Comparison of ENCODE assay signal across 11 cellular contexts in the genomic region with DNA sequence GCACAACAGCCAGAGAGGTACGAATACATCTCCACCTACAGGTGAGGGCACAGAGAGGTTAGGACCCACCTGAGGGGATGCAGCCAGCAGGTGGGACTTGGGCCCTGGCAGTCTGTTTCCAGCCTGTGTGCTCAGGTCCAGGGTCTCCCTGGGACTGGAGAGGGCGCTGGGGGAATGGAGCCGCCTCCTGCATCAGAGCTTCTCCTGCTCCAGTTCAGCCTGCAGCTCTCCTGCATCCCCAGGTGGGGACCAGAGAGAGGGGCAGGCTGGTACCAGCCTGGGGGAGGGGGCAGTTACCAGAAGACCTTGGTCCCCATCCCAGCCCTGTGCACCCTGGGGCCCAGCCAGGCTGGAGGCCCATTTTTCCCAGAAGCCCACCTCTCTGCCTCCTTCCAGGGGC.
DNase-seq lines count a peak whose midpoint lies in the region; ATAC-seq and TF ChIP-seq lines count a peak whose summit lies in the region.
"Had no signal": no experiment of that assay in that cellular context is flagged by ENCODE, and none has a peak within 500 bp of the region (broad histone marks: within the 10 kb centered on the region; RNA-seq: fewer than 3 reads in every experiment).

No MANE protein-coding gene starts in this region.

- H3K4me1 ChIP-seq in BLaER1, result peaks cover 100% of the 10 kb centered on the region

- H3K27me3 Mint-ChIP-seq in WTC11 (ENCODE audit: low read depth) (no peaks in the 10 kb centered on the region), T-helper 17 cell (no peaks in the 10 kb centered on the region)
- no peaks in the 10 kb centered on the region for H3K27me3 Mint-ChIP-seq in stimulated activated memory B cell treated with anti-CD40 and anti-IgM and Interleukin-4, amounts not matched to agents 10 μg/mL and 1 μg/mL and 100 μg/mL, for 72 hours
- H3K27me3 Mint-ChIP-seq: CD4-positive, CD25-positive, alpha-beta regulatory T cell had no signal

- H3K4me2 ChIP-seq in BLaER1, result peak overlapping the region; percentile 96

- no peaks in the 10 kb centered on the region for H3K9me3 Mint-ChIP-seq in WTC11
- H3K9me3 Mint-ChIP-seq in stimulated activated memory B cell treated with anti-CD40 and anti-IgM and Interleukin-4, amounts not matched to agents 10 μg/mL and 1 μg/mL and 100 μg/mL, for 72 hours, result no peaks in the 10 kb centered on the region
- no peaks in the 10 kb centered on the region for H3K9me3 Mint-ChIP-seq in stimulated activated effector memory CD8-positive, alpha-beta T cell treated with anti-CD3 and anti-CD28 coated beads, Interleukin-12 subunit alpha, Interleukin-12 subunit beta, amount 100 ng/mL, for 72 hours
- H3K9me3 Mint-ChIP-seq: CD4-positive, CD25-positive, alpha-beta regulatory T cell had no signal

- no peaks in the 10 kb centered on the region; the same call in 1 of the 2 replicates for H4K20me1 ChIP-seq in BLaER1

- H3K4me1 Mint-ChIP-seq in WTC11 (no peaks in the 10 kb centered on the region), T-helper 17 cell (peaks cover 7% of the 10 kb centered on the region)
- H3K4me1 Mint-ChIP-seq in stimulated activated memory B cell treated with anti-CD40 and anti-IgM and Interleukin-4, amounts not matched to agents 10 μg/mL and 1 μg/mL and 100 μg/mL, for 72 hours, result peaks cover 67% of the 10 kb centered on the region
- peaks cover 8% of the 10 kb centered on the region for H3K4me1 Mint-ChIP-seq in stimulated activated effector memory CD8-positive, alpha-beta T cell treated with anti-CD3 and anti-CD28 coated beads, Interleukin-12 subunit alpha, Interleukin-12 subunit beta, amount 100 ng/mL, for 72 hours

- H3K4me3 Mint-ChIP-seq in WTC11 (no peak overlapping the region), T-helper 17 cell (no peak overlapping the region)
- no peak overlapping the region for H3K4me3 Mint-ChIP-seq in stimulated activated memory B cell treated with anti-CD40 and anti-IgM and Interleukin-4, amounts not matched to agents 10 μg/mL and 1 μg/mL and 100 μg/mL, for 72 hours
- H3K4me3 Mint-ChIP-seq in stimulated activated effector memory CD8-positive, alpha-beta T cell treated with anti-CD3 and anti-CD28 coated beads, Interleukin-12 subunit alpha, Interleukin-12 subunit beta, amount 100 ng/mL, for 72 hours, result no peak overlapping the region
- H3K4me3 Mint-ChIP-seq: CD4-positive, CD25-positive, alpha-beta regulatory T cell had no signal

- H3K27ac Mint-ChIP-seq in WTC11 (no peak overlapping the region), T-helper 17 cell (no peak overlapping the region)
- peak overlapping the region; percentile 62 for H3K27ac Mint-ChIP-seq in stimulated activated memory B cell treated with anti-CD40 and anti-IgM and Interleukin-4, amounts not matched to agents 10 μg/mL and 1 μg/mL and 100 μg/mL, for 72 hours
- no peak overlapping the region for H3K27ac Mint-ChIP-seq in stimulated activated effector memory CD8-positive, alpha-beta T cell treated with anti-CD3 and anti-CD28 coated beads, Interleukin-12 subunit alpha, Interleukin-12 subunit beta, amount 100 ng/mL, for 72 hours
- H3K27ac Mint-ChIP-seq: CD4-positive, CD25-positive, alpha-beta regulatory T cell had no signal

- H3K27ac ChIP-seq in BLaER1, result no peak overlapping the region

- TF ChIP-seq CTCF in WTC11 (IDR thresholded peaks at IDR 0.05), result no peak

- H3K27me3 ChIP-seq in BLaER1 (no peaks in the 10 kb centered on the region; the same call in 1 of the 2 replicates), H7 (ENCODE audit: control insufficient read depth, insufficient read depth, low read length) (no peaks in the 10 kb centered on the region)

- H3K9me3 ChIP-seq in BLaER1, result no peaks in the 10 kb centered on the region
- H3K9me3 ChIP-seq in T-helper 17 cell (ENCODE audit: control insufficient read depth, low read length, poor library complexity, severe bottlenecking), result no peaks in the 10 kb centered on the region

- no peak overlapping the region for H3K4me3 ChIP-seq in BLaER1
- H3K4me3 ChIP-seq in H7 (ENCODE audit: insufficient read depth, low read depth, low read length), result no peak overlapping the region
- H3K4me3 ChIP-seq: GM12878 had no signal

- H3K9ac ChIP-seq in BLaER1, result no peak overlapping the region

- ATAC-seq in WTC11 (peak; percentile 12; the same call in 1 of the 2 replicates), T-helper 17 cell (no peak)
- ATAC-seq in stimulated activated memory B cell treated with anti-CD40 and anti-IgM and Interleukin-4, amounts not matched to agents 10 μg/mL and 1 μg/mL and 100 μg/mL, for 72 hours, result no peak
- ATAC-seq in stimulated activated effector memory CD8-positive, alpha-beta T cell treated with anti-CD3 and anti-CD28 coated beads, Interleukin-12 subunit alpha, Interleukin-12 subunit beta, amount 100 ng/mL, for 72 hours, result no peak
- ATAC-seq: GM12878 had no signal

- H3K36me3 Mint-ChIP-seq in WTC11 (no peaks in the 10 kb centered on the region), T-helper 17 cell (ENCODE audit: low read depth) (no peaks in the 10 kb centered on the region)
- H3K36me3 Mint-ChIP-seq in stimulated activated memory B cell treated with anti-CD40 and anti-IgM and Interleukin-4, amounts not matched to agents 10 μg/mL and 1 μg/mL and 100 μg/mL, for 72 hours, result no peaks in the 10 kb centered on the region
- H3K36me3 Mint-ChIP-seq in stimulated activated effector memory CD8-positive, alpha-beta T cell treated with anti-CD3 and anti-CD28 coated beads, Interleukin-12 subunit alpha, Interleukin-12 subunit beta, amount 100 ng/mL, for 72 hours, result no peaks in the 10 kb centered on the region
- H3K36me3 Mint-ChIP-seq: CD4-positive, CD25-positive, alpha-beta regulatory T cell had no signal

- H3K36me3 ChIP-seq in BLaER1 (no peaks in the 10 kb centered on the region), H7 (replicated peaks; ENCODE audit: control insufficient read depth, insufficient read depth, low read length) (no peaks in the 10 kb centered on the region)

- CTCF ChIA-PET in WTC11 (lab: Charles Lee), result interaction anchor here (6.0 kb wide), 1 partner anchor 23 kb away, joined by 33 read pairs; no protein-coding TSS in a partner anchor

- POLR2A ChIA-PET in WTC11 (lab: Charles Lee), result no interaction called here

- DNase-seq in H7 (peak; percentile 69), WTC11 (ENCODE audit: low spot score) (no peak), COLO829 (ENCODE audit: low spot score) (no peak), T-helper 17 cell (no peak)
- no peak for DNase-seq in stimulated activated effector memory CD8-positive, alpha-beta T cell treated with anti-CD3 and anti-CD28 coated beads, Interleukin-12 subunit alpha, Interleukin-12 subunit beta, amount 100 ng/mL, for 72 hours (ENCODE audit: low spot score in 2 of 2)
- DNase-seq: Calu3; CD4-positive, CD25-positive, alpha-beta regulatory T cell; DMS 273 treated with DMSO at 0.1 percent for 48 hours had no signal

TF ChIP-seq in WTC11, 78 proteins besides CTCF, POLR2A, EP300 and RAD21:
- TF ChIP-seq ZNF138 (CRISPR knock-in tag; conservative IDR thresholded peaks at IDR 0.05) (no peak), ZNF232 (CRISPR knock-in tag; IDR thresholded peaks at IDR 0.05) (no peak), NR1H2 (CRISPR knock-in tag; IDR thresholded peaks at IDR 0.05) (no peak), SOX15 (CRISPR knock-in tag; IDR thresholded peaks at IDR 0.05) (no peak), ZBTB21 (CRISPR knock-in tag; IDR thresholded peaks at IDR 0.05; ENCODE audit: borderline replicate concordance) (no peak), ZNF219 (CRISPR knock-in tag; IDR thresholded peaks at IDR 0.05; ENCODE audit: borderline replicate concordance) (no peak)
- TF ChIP-seq, protein P1, sequence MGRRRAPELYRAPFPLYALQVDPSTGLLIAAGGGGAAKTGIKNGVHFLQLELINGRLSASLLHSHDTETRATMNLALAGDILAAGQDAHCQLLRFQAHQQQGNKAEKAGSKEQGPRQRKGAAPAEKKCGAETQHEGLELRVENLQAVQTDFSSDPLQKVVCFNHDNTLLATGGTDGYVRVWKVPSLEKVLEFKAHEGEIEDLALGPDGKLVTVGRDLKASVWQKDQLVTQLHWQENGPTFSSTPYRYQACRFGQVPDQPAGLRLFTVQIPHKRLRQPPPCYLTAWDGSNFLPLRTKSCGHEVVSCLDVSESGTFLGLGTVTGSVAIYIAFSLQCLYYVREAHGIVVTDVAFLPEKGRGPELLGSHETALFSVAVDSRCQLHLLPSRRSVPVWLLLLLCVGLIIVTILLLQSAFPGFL (CRISPR knock-in tag; IDR thresholded peaks at IDR 0.05; ENCODE audit: borderline replicate concordance), result no peak
TF ChIP-seq in WTC11: peak in this region for 0.
